In genomic region chr13:39249971-39250370, GRCh38 we compare ENCODE assay signal across 23 cellular contexts.
"Had no signal": no experiment of that assay in that cellular context is flagged by ENCODE, and none has a peak within 500 bp of the region (broad histone marks: within the 10 kb centered on the region; RNA-seq: fewer than 3 reads in every experiment).

No MANE protein-coding gene starts in this region.

- H3K4me1 ChIP-seq: lower lobe of right lung had no signal

- H3K9me3 ChIP-seq: esophagus muscularis mucosa, gastrocnemius medialis, lower lobe of right lung, mucosa of descending colon had no signal

- DNase-seq: dermis blood vessel endothelial cell; effector CD4-positive, alpha-beta T cell; effector memory CD4-positive, alpha-beta T cell; foreskin melanocyte; gastrocnemius medialis; glutamatergic neuron; head of caudate nucleus; hypothalamus; immature natural killer cell; islet precursor cell; kidney; kidney glomerular epithelial cell; left colon; left ventricle myocardium superior; lower lobe of right lung; mesenchymal stem cell; mucosa of descending colon; naive B cell had no signal

- H3K4me3 ChIP-seq: coronary artery, dorsolateral prefrontal cortex, esophagus muscularis mucosa, gastrocnemius medialis, hepatocyte, lower lobe of right lung, mucosa of descending colon had no signal

- H2AFZ ChIP-seq: hepatocyte had no signal

- H3K27ac ChIP-seq: coronary artery, dorsolateral prefrontal cortex, esophagus muscularis mucosa, gastrocnemius medialis, hepatocyte, lower lobe of right lung had no signal

- H3K79me2 ChIP-seq: hepatocyte had no signal

- H3K36me3 ChIP-seq: esophagus muscularis mucosa, gastrocnemius medialis, lower lobe of right lung had no signal

- ATAC-seq: gastrocnemius medialis, left colon, left lobe of liver, lower lobe of right lung, mucosa of descending colon had no signal

- H3K27me3 ChIP-seq: dorsolateral prefrontal cortex, esophagus muscularis mucosa, gastrocnemius medialis, hepatocyte had no signal

- H3K4me2 ChIP-seq: hepatocyte had no signal
